ENCODE assay signal across 8 cellular contexts in genomic region chr15:76190767-76191538, GRCh38.
DNase-seq lines count a peak whose midpoint lies in the region; ATAC-seq and TF ChIP-seq lines count a peak whose summit lies in the region.

No MANE protein-coding gene starts in this region.

- intact Hi-C loops in activated CD8-positive, alpha-beta T cell treated with anti-CD3 and anti-CD28 coated beads for 36 hours (cut with micrococcal nuclease): no loop called here

- H3K27ac ChIP-seq in duodenal mucosa (ENCODE audit: low read depth, low read length) (no peak overlapping the region), mesenchymal stem cell (ENCODE audit: low read length, poor library complexity, severe bottlenecking) (no peak overlapping the region)

- no peak overlapping the region for H3K9ac ChIP-seq in duodenal mucosa (ENCODE audit: low read depth in 1 of 2, low read length in 2 of 2)
- H3K9ac ChIP-seq in mesenchymal stem cell (ENCODE audit: low read length): peak overlapping the region; percentile 60

- H3K79me1 ChIP-seq in mesenchymal stem cell (replicated peaks; ENCODE audit: low read length, poor library complexity, severe bottlenecking): no peaks in the 10 kb centered on the region

- no peak overlapping the region for H3K4me3 ChIP-seq in BE2C (ENCODE audit: low read depth, low read length)
- peak overlapping the region; percentile 19 to 36 for H3K4me3 ChIP-seq in duodenal mucosa (ENCODE audit: low read depth in 1 of 2, low read length in 2 of 2)
- peak overlapping the region in 1 of 2 experiments; percentile 69 for H3K4me3 ChIP-seq in mesenchymal stem cell (ENCODE audit: insufficient read depth in 1 of 2, low read depth in 1 of 2, low read length in 2 of 2)

- H2BK15ac ChIP-seq in mesenchymal stem cell (ENCODE audit: low read depth, poor library complexity, severe bottlenecking): no peak overlapping the region

- H4K91ac ChIP-seq in mesenchymal stem cell (ENCODE audit: low read length): no peak overlapping the region

- H4K8ac ChIP-seq in mesenchymal stem cell (ENCODE audit: low read length): no peak overlapping the region

- no peak overlapping the region for H2BK120ac ChIP-seq in mesenchymal stem cell (ENCODE audit: low read depth, low read length)

- H3K36me3 Mint-ChIP-seq in activated CD8-positive, alpha-beta T cell treated with anti-CD3 and anti-CD28 coated beads for 36 hours (ENCODE audit: low read depth): no peaks in the 10 kb centered on the region

- no peak overlapping the region for H3K4ac ChIP-seq in mesenchymal stem cell (ENCODE audit: low read depth in 1 of 2, low read length in 2 of 2)

- no peak overlapping the region for H2AFZ ChIP-seq in mesenchymal stem cell (ENCODE audit: low read depth, low read length)

- no peak overlapping the region for H3K23ac ChIP-seq in mesenchymal stem cell (ENCODE audit: low read length in 2 of 2)

- no peaks in the 10 kb centered on the region for H3K9me3 Mint-ChIP-seq in activated CD8-positive, alpha-beta T cell treated with anti-CD3 and anti-CD28 coated beads for 36 hours

- no peak overlapping the region for H3K27ac Mint-ChIP-seq in activated CD8-positive, alpha-beta T cell treated with anti-CD3 and anti-CD28 coated beads for 36 hours

- no peak overlapping the region for H2BK5ac ChIP-seq in mesenchymal stem cell (ENCODE audit: low read depth, low read length, poor library complexity, severe bottlenecking)

- DNase-seq in BE2C: peak; percentile 83
- DNase-seq in GM19238 (ENCODE audit: insufficient read length, low spot score): peak; percentile 95
- DNase-seq in NCI-H748 treated with DMSO at 0.1 percent for 48 hours (lab: John Stamatoyannopoulos, UW): peak; percentile 30
- DNase-seq in activated CD8-positive, alpha-beta T cell treated with anti-CD3 and anti-CD28 coated beads for 36 hours: peak; percentile 83
- DNase-seq in mesenchymal stem cell: peak; percentile 73
- DNase-seq in stimulated activated CD8-positive, alpha-beta memory T cell treated with anti-CD3 and anti-CD28 coated beads, Interleukin-15, amount 100 ng/mL, for 1 hour (ENCODE audit: low read depth): peak; percentile 42

- 25% methylated on average over 32 of the region's 32 CpGs for WGBS in mesenchymal stem cell

- no peak overlapping the region for H3K4me3 Mint-ChIP-seq in activated CD8-positive, alpha-beta T cell treated with anti-CD3 and anti-CD28 coated beads for 36 hours

- H3K4me1 ChIP-seq in BE2C (peaks cover under 1% of the 10 kb centered on the region; the same call in 1 of the 2 replicates), duodenal mucosa (ENCODE audit: control insufficient read depth in 1 of 2, insufficient read depth in 2 of 2, low read length in 2 of 2) (peaks cover 16 to 18% of the 10 kb centered on the region in 2 donors), mesenchymal stem cell (ENCODE audit: control insufficient read depth, insufficient read depth, low read depth, low read length) (peaks cover 9% of the 10 kb centered on the region)

- H3K27me3 Mint-ChIP-seq in activated CD8-positive, alpha-beta T cell treated with anti-CD3 and anti-CD28 coated beads for 36 hours: peaks cover 33% of the 10 kb centered on the region

- H2AK5ac ChIP-seq in mesenchymal stem cell (ENCODE audit: low read length, severe bottlenecking): no peak overlapping the region

- H3K4me1 Mint-ChIP-seq in activated CD8-positive, alpha-beta T cell treated with anti-CD3 and anti-CD28 coated beads for 36 hours (ENCODE audit: low read depth): peaks cover 13% of the 10 kb centered on the region

- no peak overlapping the region for H2BK12ac ChIP-seq in mesenchymal stem cell (ENCODE audit: low read length in 2 of 2)

- H3K9me3 ChIP-seq in BE2C: no peaks in the 10 kb centered on the region
- H3K9me3 ChIP-seq in duodenal mucosa (ENCODE audit: control insufficient read depth in 1 of 2, low read length in 2 of 2): no peaks in the 10 kb centered on the region
- H3K9me3 ChIP-seq in mesenchymal stem cell (ENCODE audit: control insufficient read depth, low read length): no peaks in the 10 kb centered on the region

- H3K18ac ChIP-seq in mesenchymal stem cell (ENCODE audit: low read depth in 1 of 2, low read length in 2 of 2): no peak overlapping the region

- H3K36me3 ChIP-seq in BE2C (no peaks in the 10 kb centered on the region), duodenal mucosa (ENCODE audit: control insufficient read depth in 1 of 2, insufficient read depth in 2 of 2, low read length in 2 of 2) (no peaks in the 10 kb centered on the region), mesenchymal stem cell (ENCODE audit: control insufficient read depth in 1 of 2, insufficient read depth in 2 of 2, low read depth in 1 of 2, low read length in 2 of 2) (no peaks in the 10 kb centered on the region)

- CTCF ChIA-PET in activated CD8-positive, alpha-beta T cell treated with anti-CD3 and anti-CD28 coated beads for 36 hours (lab: Charles Lee): interaction anchor here (0.6 to 3.1 kb wide), 27 partner anchors 9 to 726 kb away, joined by 3 to 16 read pairs (median 3); partner anchors contain the start of genes ISL2 and TMEM266

- peak; percentile 78 for ATAC-seq in HG03432 (IDR thresholded peaks at IDR 0.05; ENCODE audit: unreplicated experiment)
- ATAC-seq in activated CD8-positive, alpha-beta T cell treated with anti-CD3 and anti-CD28 coated beads for 36 hours: peak; percentile 94

- POLR2A ChIA-PET in activated CD8-positive, alpha-beta T cell treated with anti-CD3 and anti-CD28 coated beads for 36 hours (lab: Charles Lee): no interaction called here

- no peak overlapping the region for H3K14ac ChIP-seq in mesenchymal stem cell (ENCODE audit: low read length in 2 of 2)

- TF ChIP-seq CTCF in BE2C (IDR thresholded peaks at IDR 0.05; ENCODE audit: low read depth, low read length): peak; percentile 91
- peak; percentile 83 for TF ChIP-seq CTCF in activated CD8-positive, alpha-beta T cell treated with anti-CD3 and anti-CD28 coated beads for 36 hours (IDR thresholded peaks at IDR 0.05)

- H3K4me2 ChIP-seq in mesenchymal stem cell (ENCODE audit: low read length, poor library complexity, severe bottlenecking): peak overlapping the region; percentile 36

- H3K27me3 ChIP-seq in BE2C (peaks cover 6% of the 10 kb centered on the region; the same call in 1 of the 2 replicates), duodenal mucosa (ENCODE audit: control insufficient read depth in 1 of 2, insufficient read depth in 2 of 2, low read length in 2 of 2) (peaks cover 9 to 14% of the 10 kb centered on the region in 2 donors), mesenchymal stem cell (ENCODE audit: control insufficient read depth in 1 of 2, insufficient read depth in 1 of 2, low read length in 2 of 2) (peaks cover 17 to 63% of the 10 kb centered on the region in 2 experiments)

Comparison
In these comparisons a context has a peak if more than half of its experiments do, and no peak if none do; other contexts are left out.
1. DNase-seq: peak in every context shown above with its lines; median percentile 95 in GM19238; 83 in BE2C; 83 in activated CD8-positive, alpha-beta T cell treated with anti-CD3 and anti-CD28 coated beads for 36 hours; 73 in mesenchymal stem cell; 42 in stimulated activated CD8-positive, alpha-beta memory T cell treated with anti-CD3 and anti-CD28 coated beads, Interleukin-15, amount 100 ng/mL, for 1 hour; 30 in NCI-H748 treated with DMSO at 0.1 percent for 48 hours.